ENCODE assay signal across 8 cellular contexts in the genomic region with DNA sequence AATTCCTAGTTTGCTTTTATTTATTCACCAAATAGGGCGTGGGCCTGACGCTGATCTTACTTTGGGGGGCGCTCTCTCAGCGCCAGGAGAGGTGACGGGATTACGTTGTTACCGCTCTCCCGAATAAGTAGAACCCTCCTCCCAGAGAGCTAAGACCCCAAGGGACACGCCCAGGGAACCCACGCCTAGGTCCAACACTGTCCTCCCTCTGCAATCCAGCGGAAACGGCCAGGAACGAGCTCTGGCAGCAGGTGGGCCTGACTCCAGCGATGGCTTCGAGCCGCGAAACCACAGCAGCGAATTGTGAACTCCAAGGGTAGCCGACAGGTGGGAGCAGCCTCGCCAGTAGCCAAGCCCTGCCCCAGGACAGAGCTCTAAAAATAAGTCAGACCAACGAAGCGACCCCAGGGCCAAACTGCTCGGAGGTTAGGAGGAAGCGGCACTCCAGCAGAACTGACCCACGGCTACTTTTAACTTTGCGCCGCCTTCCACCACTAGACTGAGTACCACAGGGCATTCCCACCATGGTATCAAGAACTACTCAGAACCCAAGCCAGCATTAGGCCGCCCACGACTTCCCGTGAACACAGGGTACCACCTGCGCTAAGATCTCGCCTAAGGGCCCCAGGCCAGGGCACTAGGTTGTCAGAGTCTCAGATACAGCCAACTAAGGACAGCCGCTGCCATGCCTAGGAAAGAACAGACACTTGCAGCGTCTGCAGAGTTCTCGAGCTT. TPM values are rescaled to one million over a fixed set of nuclear protein-coding genes. Genes with fewer than 3 reads are reported as not detected.
A peak's percentile ranks its signal among the peaks of the same experiment; 100 is the strongest.
DNase-seq lines count a peak whose midpoint lies in the region; ATAC-seq and TF ChIP-seq lines count a peak whose summit lies in the region.

No MANE protein-coding gene starts in this region.

- TF ChIP-seq POLR2A in adrenal gland (IDR thresholded peaks at IDR 0.05) = no peak

- H3K4me3 ChIP-seq in adrenal gland (peak overlapping the region in 3 of 4 donors; percentile 28 to 74 (median 65)), iPS-11a (ENCODE audit: low read depth, low read length) (peak overlapping the region; percentile 82), skin epidermis (peak overlapping the region; percentile 52 to 97 (median 93))

- no peaks in the 10 kb centered on the region for H3K9me3 ChIP-seq in adrenal gland (replicated peaks in 1 of 3)

- 0 to 2% (median 0%) methylated on average over 7 to 35 of the region's 35 CpGs for WGBS in adrenal gland, 4 donors

- intact Hi-C loops in adrenal gland (cut with DNase I) = loop anchor here in 1 of 2 donors (10.0 kb wide), 1 partner anchor 62 kb away; no protein-coding TSS in a partner anchor

- H3K27me3 ChIP-seq in adrenal gland = no peaks in the 10 kb centered on the region

- H3K27ac ChIP-seq in adrenal gland (peak overlapping the region; percentile 83 to 98 (median 91)), skin epidermis (peak overlapping the region; percentile 24 to 98 (median 90))

- no peaks in the 10 kb centered on the region for H3K36me3 ChIP-seq in adrenal gland (replicated peaks in 1 of 2)

- ATAC-seq in GM18517 (IDR thresholded peaks at IDR 0.05; ENCODE audit: unreplicated experiment) (no peak), HG02885 (IDR thresholded peaks at IDR 0.05; ENCODE audit: poor library complexity, unreplicated experiment) (no peak)

- DNase-seq in COLO668 (lab: John Stamatoyannopoulos, UW; ENCODE audit: unreplicated experiment) (peak; percentile 58), KG1 (lab: John Stamatoyannopoulos, UW) (peak; percentile 62), T follicular helper cell (ENCODE audit: low read depth) (peak; percentile 25), adrenal gland (peak; percentile 48 to 77 (median 60))

- H3K4me1 ChIP-seq in adrenal gland (replicated peaks in 1 of 2) = peaks cover 24 to 37% of the 10 kb centered on the region in 2 donors

- TF ChIP-seq CTCF in adrenal gland (IDR thresholded peaks at IDR 0.05) = no peak

RNA-seq across cellular contexts. Expression of gene SIN3A, which starts 1.6 kb away (rescaled TPM):
- total RNA-seq in adrenal gland = 10 to 100 TPM; 27.5 to 72.7 (median 34.0) TPM
- 10 to 100 TPM; 11.1 to 22.3 (median 12.8) TPM for polyA plus RNA-seq in adrenal gland
